Comparison of ENCODE assay signal across 31 cellular contexts in genomic region chr1:100609849-100610248, GRCh38.
"Had no signal": no experiment of that assay in that cellular context is flagged by ENCODE, and none has a peak within 500 bp of the region (broad histone marks: within the 10 kb centered on the region; RNA-seq: fewer than 3 reads in every experiment).

No MANE protein-coding gene starts in this region.

- H3K9me3 Mint-ChIP-seq: activated CD4-positive, alpha-beta T cell treated with anti-CD3 and anti-CD28 coated beads, Interleukin-2, amount 10 ng/mL, durations not matched to agents 7 days and 5 days; dendritic cell treated with granulocyte-macrophage colony-stimulating factor and Interleukin-4, amounts not matched to agents 40 ng/mL and 50 ng/mL, for 4 days; effector memory CD8-positive, alpha-beta T cell had no signal

- H3K36me3 Mint-ChIP-seq: activated naive CD4-positive, alpha-beta T cell treated with anti-CD3 and anti-CD28 coated beads, Interleukin-2, amount 10 ng/mL, durations not matched to agents 7 days and 5 days; activated naive CD4-positive, alpha-beta T cell treated with anti-CD3 and anti-CD28 coated beads, Interleukin-2, amount 50 U/mL, for 72 hours; WTC11 had no signal

- H3K27ac Mint-ChIP-seq: activated CD4-positive, alpha-beta memory T cell treated with anti-CD3 and anti-CD28 coated beads, Interleukin-2, amount 10 ng/mL, durations not matched to agents 7 days and 5 days; activated CD4-positive, alpha-beta T cell treated with anti-CD3 and anti-CD28 coated beads, Interleukin-2, amount 10 ng/mL, durations not matched to agents 7 days and 5 days; activated naive CD4-positive, alpha-beta T cell treated with anti-CD3 and anti-CD28 coated beads, Interleukin-2, amount 10 ng/mL, durations not matched to agents 7 days and 5 days; activated naive CD4-positive, alpha-beta T cell treated with anti-CD3 and anti-CD28 coated beads, Interleukin-2, amount 50 U/mL, for 72 hours; activated T-cell treated with anti-CD3 and anti-CD28 coated beads, Interleukin-2, amount 50 U/mL, for 24 hours; activated T-cell treated with anti-CD3 and anti-CD28 coated beads, Interleukin-2, amount 50 U/mL, for 72 hours; dendritic cell treated with granulocyte-macrophage colony-stimulating factor and Interleukin-4, amounts not matched to agents 40 ng/mL and 50 ng/mL, for 4 days; effector memory CD8-positive, alpha-beta T cell; WTC11 had no signal

- H3K4me1 ChIP-seq: esophagus muscularis mucosa, foreskin keratinocyte, gastrocnemius medialis, heart left ventricle had no signal

- H3K4me3 Mint-ChIP-seq: activated CD4-positive, alpha-beta memory T cell treated with anti-CD3 and anti-CD28 coated beads, Interleukin-2, amount 10 ng/mL, durations not matched to agents 7 days and 5 days; activated CD4-positive, alpha-beta T cell treated with anti-CD3 and anti-CD28 coated beads, Interleukin-2, amount 10 ng/mL, durations not matched to agents 7 days and 5 days; activated naive CD4-positive, alpha-beta T cell treated with anti-CD3 and anti-CD28 coated beads, Interleukin-2, amount 10 ng/mL, durations not matched to agents 7 days and 5 days; activated T-cell treated with anti-CD3 and anti-CD28 coated beads, Interleukin-2, amount 50 U/mL, for 24 hours; activated T-cell treated with anti-CD3 and anti-CD28 coated beads, Interleukin-2, amount 50 U/mL, for 72 hours; central memory CD8-positive, alpha-beta T cell; dendritic cell treated with granulocyte-macrophage colony-stimulating factor and Interleukin-4, amounts not matched to agents 40 ng/mL and 50 ng/mL, for 4 days; effector memory CD8-positive, alpha-beta T cell; WTC11 had no signal

- H3K27me3 ChIP-seq: brain microvascular endothelial cell, esophagus muscularis mucosa, foreskin keratinocyte, heart left ventricle had no signal

- H3K36me3 ChIP-seq: brain microvascular endothelial cell, esophagus muscularis mucosa, gastrocnemius medialis, heart left ventricle had no signal

- H3K27me3 Mint-ChIP-seq: dendritic cell treated with granulocyte-macrophage colony-stimulating factor and Interleukin-4, amounts not matched to agents 40 ng/mL and 50 ng/mL, for 4 days had no signal

- H3K27ac ChIP-seq: brain microvascular endothelial cell, coronary artery, dorsolateral prefrontal cortex, esophagus muscularis mucosa, foreskin keratinocyte, gastrocnemius medialis, heart left ventricle, VCaP had no signal

- H3K9me3 ChIP-seq: esophagus muscularis mucosa, gastrocnemius medialis, heart left ventricle had no signal

- H3K4me1 Mint-ChIP-seq: WTC11 had no signal

- ATAC-seq: activated T-cell treated with anti-CD3 and anti-CD28 coated beads, Interleukin-2, amount 50 U/mL, for 72 hours; effector memory CD8-positive, alpha-beta T cell; foreskin keratinocyte; gastrocnemius medialis; heart left ventricle; WTC11 had no signal

- DNase-seq: activated CD4-positive, alpha-beta memory T cell treated with anti-CD3 and anti-CD28 coated beads, Interleukin-2, amount 10 ng/mL, durations not matched to agents 7 days and 5 days; activated CD4-positive, alpha-beta T cell treated with anti-CD3 and anti-CD28 coated beads for 1 hour; activated CD4-positive, alpha-beta T cell treated with anti-CD3 and anti-CD28 coated beads for 4 hours; activated CD4-positive, alpha-beta T cell treated with anti-CD3 and anti-CD28 coated beads, Interleukin-2, amount 10 ng/mL, durations not matched to agents 7 days and 5 days; activated CD4-positive, alpha-beta T cell treated with anti-CD3 and anti-CD28 coated beads, Interleukin-2, amount 50 U/mL, for 4 hours; activated CD8-positive, alpha-beta memory T cell treated with anti-CD3 and anti-CD28 coated beads, Interleukin-2, amount 50 U/mL, for 48 hours; activated gamma-delta T cell; activated naive CD4-positive, alpha-beta T cell; activated naive CD4-positive, alpha-beta T cell treated with anti-CD3 and anti-CD28 coated beads, Interleukin-2, amount 10 ng/mL, durations not matched to agents 7 days and 5 days; activated T-cell treated with anti-CD3 and anti-CD28 coated beads for 4 hours; activated T-cell treated with anti-CD3 and anti-CD28 coated beads, Interleukin-2, amount 50 U/mL, for 24 hours; activated T-cell treated with anti-CD3 and anti-CD28 coated beads, Interleukin-2, amount 50 U/mL, for 72 hours; amniotic stem cell; anterior cingulate cortex; brain microvascular endothelial cell; dorsolateral prefrontal cortex; effector CD4-positive, alpha-beta T cell; effector memory CD8-positive, alpha-beta T cell; erythroblast; foreskin keratinocyte; gastrocnemius medialis; glutamatergic neuron; heart left ventricle; T-helper 2 cell had no signal

- H3K4me3 ChIP-seq: coronary artery, dorsolateral prefrontal cortex, esophagus muscularis mucosa, gastrocnemius medialis, heart left ventricle had no signal
